9 cellular contexts compared by ENCODE assay signal in the genomic region with DNA sequence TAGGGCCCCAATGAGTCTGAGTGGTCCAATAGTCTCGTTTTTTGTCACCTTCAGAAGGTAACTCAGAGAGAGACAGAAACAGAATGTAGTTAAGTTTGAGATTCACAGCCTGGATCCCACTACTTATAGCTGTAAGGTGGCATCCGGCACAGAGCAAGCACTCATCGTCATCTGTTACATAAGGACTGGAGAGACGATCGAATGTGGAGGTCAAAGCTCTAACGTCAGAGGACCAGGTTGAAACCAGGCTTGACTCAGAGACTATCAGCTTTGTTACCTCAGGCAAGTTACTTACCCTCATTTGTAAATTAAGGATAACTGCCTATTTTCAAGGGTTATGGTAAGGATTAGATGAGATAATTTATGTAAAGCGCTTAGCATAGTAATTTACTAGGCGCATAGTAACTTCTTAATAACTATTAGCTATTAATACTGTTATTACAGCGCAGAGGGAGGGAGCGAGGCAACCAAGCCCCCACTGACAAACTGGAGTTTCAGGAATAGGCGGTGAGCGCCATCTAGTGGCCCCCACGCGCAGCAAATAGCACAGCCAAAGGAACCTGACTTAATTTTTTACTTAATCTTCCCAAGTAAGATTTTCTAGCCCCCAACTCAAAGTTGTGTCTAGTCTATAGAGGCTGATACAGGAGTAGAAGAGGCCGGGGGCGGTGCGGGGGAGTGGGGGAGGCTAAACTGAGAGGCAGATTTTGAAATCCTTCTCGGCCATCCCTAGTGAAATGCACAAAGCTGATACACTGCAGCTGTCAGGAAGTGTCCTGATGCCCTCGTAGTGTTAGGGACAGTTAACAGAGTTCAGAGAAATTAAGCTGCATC. TPM values are rescaled to one million over a fixed set of nuclear protein-coding genes. Genes with fewer than 3 reads are reported as not detected.
DNase-seq lines count a peak whose midpoint lies in the region; ATAC-seq and TF ChIP-seq lines count a peak whose summit lies in the region.
"Had no signal": no experiment of that assay in that cellular context is flagged by ENCODE, and none has a peak within 500 bp of the region (broad histone marks: within the 10 kb centered on the region; RNA-seq: fewer than 3 reads in every experiment).

No MANE protein-coding gene starts in this region.

- H3K27me3 ChIP-seq in H7 (ENCODE audit: control insufficient read depth, insufficient read depth, low read length): no peaks in the 10 kb centered on the region
- no peaks in the 10 kb centered on the region for H3K27me3 ChIP-seq in naive thymus-derived CD4-positive, alpha-beta T cell (ENCODE audit: control insufficient read depth in 2 of 2, insufficient read depth in 2 of 2, low read length in 2 of 2)
- H3K27me3 ChIP-seq in testis: no peaks in the 10 kb centered on the region
- H3K27me3 ChIP-seq: BLaER1 treated with 17β-estradiol and CSF1 and Interleukin-3, amounts not matched to agents 10 nM and 100 nM had no signal

- CTCF ChIA-PET in activated CD4-positive, alpha-beta T cell treated with anti-CD3 and anti-CD28 coated beads for 36 hours (lab: Charles Lee): interaction anchor here (0.5 to 2.8 kb wide), 12 partner anchors 12 to 1827 kb away, joined by 3 to 15 read pairs (median 4); no protein-coding TSS in a partner anchor
- CTCF ChIA-PET in naive thymus-derived CD4-positive, alpha-beta T cell (lab: Charles Lee): interaction anchor here (0.7 to 1.7 kb wide), 6 partner anchors 10 to 120 kb away, joined by 3 to 5 read pairs (median 3); no protein-coding TSS in a partner anchor

- H3K4me1 ChIP-seq in naive thymus-derived CD4-positive, alpha-beta T cell (ENCODE audit: control insufficient read depth in 2 of 2, insufficient read depth in 2 of 2, low read length in 2 of 2): no peaks in the 10 kb centered on the region
- peaks cover 5% of the 10 kb centered on the region for H3K4me1 ChIP-seq in testis

- intact Hi-C loops in activated CD4-positive, alpha-beta T cell treated with anti-CD3 and anti-CD28 coated beads for 36 hours (cut with DNase I, micrococcal nuclease): loop anchor here (2.0 to 5.0 kb wide), 4 partner anchors 511 to 1822 kb away; no protein-coding TSS in a partner anchor
- intact Hi-C loops in naive thymus-derived CD4-positive, alpha-beta T cell (cut with micrococcal nuclease): loop anchor here (1.0 to 5.0 kb wide), 2 partner anchors 136 to 511 kb away; no protein-coding TSS in a partner anchor
- intact Hi-C loops in testis (cut with DNase I; ENCODE audit: low total_unique reads): no loop called here

- no peak overlapping the region for H3K27ac Mint-ChIP-seq in activated CD4-positive, alpha-beta T cell treated with anti-CD3 and anti-CD28 coated beads for 36 hours
- no peak overlapping the region for H3K27ac Mint-ChIP-seq in endothelial cell (ENCODE audit: unreplicated experiment)
- no peak overlapping the region for H3K27ac Mint-ChIP-seq in naive thymus-derived CD4-positive, alpha-beta T cell

- H3K36me3 Mint-ChIP-seq in activated CD4-positive, alpha-beta T cell treated with anti-CD3 and anti-CD28 coated beads for 36 hours (ENCODE audit: low read depth): no peaks in the 10 kb centered on the region
- H3K36me3 Mint-ChIP-seq in endothelial cell (ENCODE audit: low read depth, unreplicated experiment): no peaks in the 10 kb centered on the region
- H3K36me3 Mint-ChIP-seq in naive thymus-derived CD4-positive, alpha-beta T cell: no peaks in the 10 kb centered on the region

- TF ChIP-seq CTCF in NB4 (IDR thresholded peaks at IDR 0.05; ENCODE audit: low read depth, low read length): peak; percentile 81
- TF ChIP-seq CTCF in endothelial cell (IDR thresholded peaks at IDR 0.05; ENCODE audit: unreplicated experiment): peak; percentile 70
- TF ChIP-seq CTCF in testis (IDR thresholded peaks at IDR 0.05): peak; percentile 53 to 89 (median 57)

- peak; percentile 44 for ATAC-seq in activated CD4-positive, alpha-beta T cell treated with anti-CD3 and anti-CD28 coated beads for 36 hours
- no peak for ATAC-seq in naive thymus-derived CD4-positive, alpha-beta T cell

- H3K9me3 Mint-ChIP-seq in activated CD4-positive, alpha-beta T cell treated with anti-CD3 and anti-CD28 coated beads for 36 hours (ENCODE audit: low read depth): no peaks in the 10 kb centered on the region
- peaks cover 4% of the 10 kb centered on the region for H3K9me3 Mint-ChIP-seq in endothelial cell (ENCODE audit: unreplicated experiment)
- H3K9me3 Mint-ChIP-seq in naive thymus-derived CD4-positive, alpha-beta T cell: no peaks in the 10 kb centered on the region

- H3K4me3 ChIP-seq in H7 (ENCODE audit: insufficient read depth, low read depth, low read length): no peak overlapping the region
- H3K4me3 ChIP-seq in NB4 (ENCODE audit: low read depth, low read length): no peak overlapping the region
- H3K4me3 ChIP-seq in naive thymus-derived CD4-positive, alpha-beta T cell (ENCODE audit: low read length): no peak overlapping the region
- H3K4me3 ChIP-seq in testis: no peak overlapping the region
- H3K4me3 ChIP-seq: BLaER1 treated with 17β-estradiol and CSF1 and Interleukin-3, amounts not matched to agents 10 nM and 100 nM had no signal

- no peaks in the 10 kb centered on the region for H3K9me3 ChIP-seq in naive thymus-derived CD4-positive, alpha-beta T cell (ENCODE audit: control insufficient read depth in 2 of 3, low read length in 3 of 3)
- H3K9me3 ChIP-seq in testis: no peaks in the 10 kb centered on the region
- H3K9me3 ChIP-seq: BLaER1 treated with 17β-estradiol and CSF1 and Interleukin-3, amounts not matched to agents 10 nM and 100 nM had no signal

- H3K36me3 ChIP-seq in H7 (replicated peaks; ENCODE audit: control insufficient read depth, insufficient read depth, low read length) (no peaks in the 10 kb centered on the region), testis (ENCODE audit: low read depth, missing control alignments) (no peaks in the 10 kb centered on the region)
- H3K36me3 ChIP-seq in naive thymus-derived CD4-positive, alpha-beta T cell (ENCODE audit: control insufficient read depth in 2 of 3, insufficient read depth in 3 of 3, low read length in 3 of 3): no peaks in the 10 kb centered on the region
- H3K36me3 ChIP-seq: BLaER1 treated with 17β-estradiol and CSF1 and Interleukin-3, amounts not matched to agents 10 nM and 100 nM had no signal

- WGBS in testis, 2 donors: 8 to 12% methylated on average over 19 of the region's 19 CpGs

- peak; percentile 41 to 62 (median 44) for DNase-seq in NCI-H1417 (lab: John Stamatoyannopoulos, UW)
- DNase-seq in NCI-H1417 treated with DMSO at 0.1 percent for 48 hours (lab: John Stamatoyannopoulos, UW): no peak
- DNase-seq in H7: peak; percentile 58
- peak; percentile 56 for DNase-seq in NB4 (ENCODE audit: low read depth)
- peak; percentile 64 for DNase-seq in activated CD4-positive, alpha-beta T cell treated with anti-CD3 and anti-CD28 coated beads for 36 hours
- peak; percentile 41 for DNase-seq in endothelial cell (ENCODE audit: low spot score)
- DNase-seq in naive thymus-derived CD4-positive, alpha-beta T cell: peak in 7 of 9 donors; percentile 10 to 45 (median 19)
- DNase-seq in testis: peak; percentile 69

- TF ChIP-seq POLR2A in NB4 (IDR thresholded peaks at IDR 0.05; ENCODE audit: extremely low read depth, insufficient read length) (no peak), testis (IDR thresholded peaks at IDR 0.05) (no peak)

- no peak overlapping the region for H3K27ac ChIP-seq in naive thymus-derived CD4-positive, alpha-beta T cell (ENCODE audit: low read depth, low read length)
- no peak overlapping the region for H3K27ac ChIP-seq in testis
- H3K27ac ChIP-seq: BLaER1 treated with 17β-estradiol and CSF1 and Interleukin-3, amounts not matched to agents 10 nM and 100 nM had no signal

- peaks cover 15% of the 10 kb centered on the region for H3K27me3 Mint-ChIP-seq in activated CD4-positive, alpha-beta T cell treated with anti-CD3 and anti-CD28 coated beads for 36 hours
- peaks cover 2% of the 10 kb centered on the region for H3K27me3 Mint-ChIP-seq in endothelial cell (ENCODE audit: unreplicated experiment)
- peaks cover 0 to 30% (median 21%) of the 10 kb centered on the region in 5 donors for H3K27me3 Mint-ChIP-seq in naive thymus-derived CD4-positive, alpha-beta T cell

- POLR2A ChIA-PET in activated CD4-positive, alpha-beta T cell treated with anti-CD3 and anti-CD28 coated beads for 36 hours (lab: Charles Lee): no interaction called here
- POLR2A ChIA-PET in naive thymus-derived CD4-positive, alpha-beta T cell (lab: Charles Lee): no interaction called here

- no peaks in the 10 kb centered on the region for H3K4me1 Mint-ChIP-seq in activated CD4-positive, alpha-beta T cell treated with anti-CD3 and anti-CD28 coated beads for 36 hours
- H3K4me1 Mint-ChIP-seq in endothelial cell (ENCODE audit: unreplicated experiment): no peaks in the 10 kb centered on the region
- no peaks in the 10 kb centered on the region for H3K4me1 Mint-ChIP-seq in naive thymus-derived CD4-positive, alpha-beta T cell

- no peak overlapping the region for H3K4me3 Mint-ChIP-seq in activated CD4-positive, alpha-beta T cell treated with anti-CD3 and anti-CD28 coated beads for 36 hours
- no peak overlapping the region for H3K4me3 Mint-ChIP-seq in endothelial cell (ENCODE audit: unreplicated experiment)
- no peak overlapping the region for H3K4me3 Mint-ChIP-seq in naive thymus-derived CD4-positive, alpha-beta T cell

RNA-seq across cellular contexts. Expression of gene API5, which starts 29.0 kb away (rescaled TPM):
- 112 and 114 TPM in 2 replicates for total RNA-seq in H7 (2014; rRNA removed; shearing (Covaris generic))
- 100 to 1,000 TPM; 133 to 163 TPM for total RNA-seq in activated CD4-positive, alpha-beta T cell treated with anti-CD3 and anti-CD28 coated beads for 36 hours
- 92.9 TPM for total RNA-seq in endothelial cell (ENCODE audit: unreplicated experiment)
- total RNA-seq in naive thymus-derived CD4-positive, alpha-beta T cell: 100 to 1,000 TPM in 1 of 5 experiments, 10 to 100 TPM in 4; 59.8 to 138 (median 91.2) TPM
- 100 to 1,000 TPM; 132 to 137 TPM for polyA plus RNA-seq in naive thymus-derived CD4-positive, alpha-beta T cell
- 10 to 100 TPM; 73.6 to 74.9 TPM for total RNA-seq in testis
- polyA plus RNA-seq in testis (ENCODE audit: insufficient read depth, low read depth, low replicate concordance): 51.4 TPM
